7 cellular contexts compared by ENCODE assay signal in genomic region chr15:31440754-31441298, GRCh38.
DNase-seq lines count a peak whose midpoint lies in the region; ATAC-seq and TF ChIP-seq lines count a peak whose summit lies in the region.

No MANE protein-coding gene starts in this region.

- H3K9me3 ChIP-seq in muscle layer of duodenum (ENCODE audit: control insufficient read depth in 1 of 2, low read length in 2 of 2) (no peaks in the 10 kb centered on the region), tibial nerve (no peaks in the 10 kb centered on the region)

- peak; percentile 81 for DNase-seq in activated CD8-positive, alpha-beta memory T cell treated with anti-CD3 and anti-CD28 coated beads for 24 hours
- DNase-seq in tibial nerve (ENCODE audit: low spot score in 2 of 2) = peak; percentile 37 to 46
- DNase-seq in RKO (ENCODE audit: low spot score) = no peak
- DNase-seq in SK-N-DZ (ENCODE audit: low spot score) = no peak

- TF ChIP-seq CTCF in tibial nerve (IDR thresholded peaks at IDR 0.05) = no peak

- H3K27me3 ChIP-seq in muscle layer of duodenum (ENCODE audit: low read depth, low read length) (no peaks in the 10 kb centered on the region), tibial nerve (no peaks in the 10 kb centered on the region)

- TF ChIP-seq POLR2A in tibial nerve (IDR thresholded peaks at IDR 0.05) = no peak

- WGBS in tibial nerve, 2 donors = 3 to 7% methylated on average over 33 to 50 of the region's 56 CpGs

- H3K4me1 ChIP-seq in muscle layer of duodenum (ENCODE audit: control insufficient read depth in 1 of 2, insufficient read depth in 2 of 2, low read length in 2 of 2) (peaks cover 0 to 4% of the 10 kb centered on the region in 2 donors), tibial nerve (peaks cover 0 to 43% (median 16%) of the 10 kb centered on the region in 4 donors)

- H3K4me3 ChIP-seq in muscle layer of duodenum (ENCODE audit: low read depth in 1 of 2, low read length in 2 of 2) (peak overlapping the region; percentile 37 to 64), tibial nerve (peak overlapping the region; percentile 33 to 70 (median 60))

- H3K36me3 ChIP-seq in muscle layer of duodenum (ENCODE audit: control insufficient read depth in 1 of 2, insufficient read depth in 2 of 2, low read length in 2 of 2) (no peaks in the 10 kb centered on the region), tibial nerve (no peaks in the 10 kb centered on the region)

- no peak overlapping the region for H3K27ac ChIP-seq in muscle layer of duodenum (ENCODE audit: low read length)
- H3K27ac ChIP-seq in tibial nerve = peak overlapping the region; percentile 12 to 87 (median 78)

- peak; percentile 26 for ATAC-seq in HG02759 (IDR thresholded peaks at IDR 0.05; ENCODE audit: unreplicated experiment)
- ATAC-seq in esophagus mucosa = peak; percentile 16

- peak in 1 of 2 donors; percentile 38 for TF ChIP-seq EP300 in tibial nerve (IDR thresholded peaks at IDR 0.05)

Comparison
In these comparisons a context has a peak if more than half of its experiments do, and no peak if none do; other contexts are left out.
1. DNase-seq: peak in activated CD8-positive, alpha-beta memory T cell treated with anti-CD3 and anti-CD28 coated beads for 24 hours (single experiment) and tibial nerve (2 of 2); none in RKO (single experiment) and SK-N-DZ (single experiment).